Comparison of ENCODE assay signal across 1 cellular context in the genomic region with DNA sequence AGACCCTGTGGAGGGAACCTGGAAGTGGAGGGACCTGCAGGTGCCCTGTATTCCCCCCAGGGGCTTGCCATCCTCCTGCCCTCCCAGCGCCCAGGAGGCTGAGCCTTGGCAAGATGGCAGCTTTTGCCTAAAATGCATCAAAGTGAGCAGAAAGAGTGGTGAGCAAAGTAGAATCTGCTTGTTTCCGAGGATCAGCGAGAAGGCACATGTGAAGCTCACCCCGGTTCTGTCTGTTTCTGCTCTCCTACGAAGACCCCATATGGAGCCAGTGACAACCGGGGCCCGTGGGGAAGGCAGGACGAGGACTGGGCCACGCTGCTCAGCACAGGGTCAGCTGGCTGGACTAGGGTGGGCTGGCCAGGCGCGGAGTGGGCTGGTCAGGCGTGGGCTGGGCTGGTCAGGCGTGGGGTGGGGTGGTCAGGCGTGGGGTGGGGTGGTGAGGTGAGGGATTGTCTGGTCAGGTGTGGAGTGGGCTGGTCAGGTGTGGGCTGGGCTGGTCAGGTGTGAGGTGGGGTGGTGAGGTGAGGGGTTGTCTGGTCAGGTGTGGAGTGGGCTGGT.
TF ChIP-seq lines count a peak whose summit lies in the region.

No MANE protein-coding gene starts in this region.

TF ChIP-seq in WTC11, 78 proteins besides CTCF, POLR2A, EP300 and RAD21 (continued from another document):
- TF ChIP-seq ATF6 (CRISPR knock-in tag; IDR thresholded peaks at IDR 0.05): no peak
- no peak for TF ChIP-seq ZNF138 (CRISPR knock-in tag; conservative IDR thresholded peaks at IDR 0.05)
- TF ChIP-seq, protein P1, sequence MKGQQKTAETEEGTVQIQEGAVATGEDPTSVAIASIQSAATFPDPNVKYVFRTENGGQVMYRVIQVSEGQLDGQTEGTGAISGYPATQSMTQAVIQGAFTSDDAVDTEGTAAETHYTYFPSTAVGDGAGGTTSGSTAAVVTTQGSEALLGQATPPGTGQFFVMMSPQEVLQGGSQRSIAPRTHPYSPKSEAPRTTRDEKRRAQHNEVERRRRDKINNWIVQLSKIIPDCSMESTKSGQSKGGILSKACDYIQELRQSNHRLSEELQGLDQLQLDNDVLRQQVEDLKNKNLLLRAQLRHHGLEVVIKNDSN (CRISPR knock-in tag; IDR thresholded peaks at IDR 0.05): no peak
- TF ChIP-seq, protein P2, sequence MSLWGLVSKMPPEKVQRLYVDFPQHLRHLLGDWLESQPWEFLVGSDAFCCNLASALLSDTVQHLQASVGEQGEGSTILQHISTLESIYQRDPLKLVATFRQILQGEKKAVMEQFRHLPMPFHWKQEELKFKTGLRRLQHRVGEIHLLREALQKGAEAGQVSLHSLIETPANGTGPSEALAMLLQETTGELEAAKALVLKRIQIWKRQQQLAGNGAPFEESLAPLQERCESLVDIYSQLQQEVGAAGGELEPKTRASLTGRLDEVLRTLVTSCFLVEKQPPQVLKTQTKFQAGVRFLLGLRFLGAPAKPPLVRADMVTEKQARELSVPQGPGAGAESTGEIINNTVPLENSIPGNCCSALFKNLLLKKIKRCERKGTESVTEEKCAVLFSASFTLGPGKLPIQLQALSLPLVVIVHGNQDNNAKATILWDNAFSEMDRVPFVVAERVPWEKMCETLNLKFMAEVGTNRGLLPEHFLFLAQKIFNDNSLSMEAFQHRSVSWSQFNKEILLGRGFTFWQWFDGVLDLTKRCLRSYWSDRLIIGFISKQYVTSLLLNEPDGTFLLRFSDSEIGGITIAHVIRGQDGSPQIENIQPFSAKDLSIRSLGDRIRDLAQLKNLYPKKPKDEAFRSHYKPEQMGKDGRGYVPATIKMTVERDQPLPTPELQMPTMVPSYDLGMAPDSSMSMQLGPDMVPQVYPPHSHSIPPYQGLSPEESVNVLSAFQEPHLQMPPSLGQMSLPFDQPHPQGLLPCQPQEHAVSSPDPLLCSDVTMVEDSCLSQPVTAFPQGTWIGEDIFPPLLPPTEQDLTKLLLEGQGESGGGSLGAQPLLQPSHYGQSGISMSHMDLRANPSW (CRISPR knock-in tag; conservative IDR thresholded peaks at IDR 0.05; ENCODE audit: low read depth): no peak
- TF ChIP-seq, protein P3, sequence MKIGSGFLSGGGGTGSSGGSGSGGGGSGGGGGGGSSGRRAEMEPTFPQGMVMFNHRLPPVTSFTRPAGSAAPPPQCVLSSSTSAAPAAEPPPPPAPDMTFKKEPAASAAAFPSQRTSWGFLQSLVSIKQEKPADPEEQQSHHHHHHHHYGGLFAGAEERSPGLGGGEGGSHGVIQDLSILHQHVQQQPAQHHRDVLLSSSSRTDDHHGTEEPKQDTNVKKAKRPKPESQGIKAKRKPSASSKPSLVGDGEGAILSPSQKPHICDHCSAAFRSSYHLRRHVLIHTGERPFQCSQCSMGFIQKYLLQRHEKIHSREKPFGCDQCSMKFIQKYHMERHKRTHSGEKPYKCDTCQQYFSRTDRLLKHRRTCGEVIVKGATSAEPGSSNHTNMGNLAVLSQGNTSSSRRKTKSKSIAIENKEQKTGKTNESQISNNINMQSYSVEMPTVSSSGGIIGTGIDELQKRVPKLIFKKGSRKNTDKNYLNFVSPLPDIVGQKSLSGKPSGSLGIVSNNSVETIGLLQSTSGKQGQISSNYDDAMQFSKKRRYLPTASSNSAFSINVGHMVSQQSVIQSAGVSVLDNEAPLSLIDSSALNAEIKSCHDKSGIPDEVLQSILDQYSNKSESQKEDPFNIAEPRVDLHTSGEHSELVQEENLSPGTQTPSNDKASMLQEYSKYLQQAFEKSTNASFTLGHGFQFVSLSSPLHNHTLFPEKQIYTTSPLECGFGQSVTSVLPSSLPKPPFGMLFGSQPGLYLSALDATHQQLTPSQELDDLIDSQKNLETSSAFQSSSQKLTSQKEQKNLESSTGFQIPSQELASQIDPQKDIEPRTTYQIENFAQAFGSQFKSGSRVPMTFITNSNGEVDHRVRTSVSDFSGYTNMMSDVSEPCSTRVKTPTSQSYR (CRISPR knock-in tag; IDR thresholded peaks at IDR 0.05): no peak
- no peak for TF ChIP-seq E2F1 (CRISPR knock-in tag; IDR thresholded peaks at IDR 0.05)
- no peak for TF ChIP-seq CDX4 (CRISPR knock-in tag; IDR thresholded peaks at IDR 0.05; ENCODE audit: borderline replicate concordance)
- no peak for TF ChIP-seq PRRX2 (CRISPR knock-in tag; IDR thresholded peaks at IDR 0.05)
- no peak for TF ChIP-seq MYBL2 (CRISPR knock-in tag; IDR thresholded peaks at IDR 0.05)
- TF ChIP-seq, protein P4, sequence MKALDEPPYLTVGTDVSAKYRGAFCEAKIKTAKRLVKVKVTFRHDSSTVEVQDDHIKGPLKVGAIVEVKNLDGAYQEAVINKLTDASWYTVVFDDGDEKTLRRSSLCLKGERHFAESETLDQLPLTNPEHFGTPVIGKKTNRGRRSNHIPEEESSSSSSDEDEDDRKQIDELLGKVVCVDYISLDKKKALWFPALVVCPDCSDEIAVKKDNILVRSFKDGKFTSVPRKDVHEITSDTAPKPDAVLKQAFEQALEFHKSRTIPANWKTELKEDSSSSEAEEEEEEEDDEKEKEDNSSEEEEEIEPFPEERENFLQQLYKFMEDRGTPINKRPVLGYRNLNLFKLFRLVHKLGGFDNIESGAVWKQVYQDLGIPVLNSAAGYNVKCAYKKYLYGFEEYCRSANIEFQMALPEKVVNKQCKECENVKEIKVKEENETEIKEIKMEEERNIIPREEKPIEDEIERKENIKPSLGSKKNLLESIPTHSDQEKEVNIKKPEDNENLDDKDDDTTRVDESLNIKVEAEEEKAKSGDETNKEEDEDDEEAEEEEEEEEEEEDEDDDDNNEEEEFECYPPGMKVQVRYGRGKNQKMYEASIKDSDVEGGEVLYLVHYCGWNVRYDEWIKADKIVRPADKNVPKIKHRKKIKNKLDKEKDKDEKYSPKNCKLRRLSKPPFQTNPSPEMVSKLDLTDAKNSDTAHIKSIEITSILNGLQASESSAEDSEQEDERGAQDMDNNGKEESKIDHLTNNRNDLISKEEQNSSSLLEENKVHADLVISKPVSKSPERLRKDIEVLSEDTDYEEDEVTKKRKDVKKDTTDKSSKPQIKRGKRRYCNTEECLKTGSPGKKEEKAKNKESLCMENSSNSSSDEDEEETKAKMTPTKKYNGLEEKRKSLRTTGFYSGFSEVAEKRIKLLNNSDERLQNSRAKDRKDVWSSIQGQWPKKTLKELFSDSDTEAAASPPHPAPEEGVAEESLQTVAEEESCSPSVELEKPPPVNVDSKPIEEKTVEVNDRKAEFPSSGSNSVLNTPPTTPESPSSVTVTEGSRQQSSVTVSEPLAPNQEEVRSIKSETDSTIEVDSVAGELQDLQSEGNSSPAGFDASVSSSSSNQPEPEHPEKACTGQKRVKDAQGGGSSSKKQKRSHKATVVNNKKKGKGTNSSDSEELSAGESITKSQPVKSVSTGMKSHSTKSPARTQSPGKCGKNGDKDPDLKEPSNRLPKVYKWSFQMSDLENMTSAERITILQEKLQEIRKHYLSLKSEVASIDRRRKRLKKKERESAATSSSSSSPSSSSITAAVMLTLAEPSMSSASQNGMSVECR (CRISPR knock-in tag; IDR thresholded peaks at IDR 0.05; ENCODE audit: borderline replicate concordance): no peak
- no peak for TF ChIP-seq IRF1 (CRISPR knock-in tag; IDR thresholded peaks at IDR 0.05)
- TF ChIP-seq SOX15 (CRISPR knock-in tag; IDR thresholded peaks at IDR 0.05): no peak
- TF ChIP-seq ZNF396 (CRISPR knock-in tag; IDR thresholded peaks at IDR 0.05; ENCODE audit: borderline replicate concordance): no peak
- no peak for TF ChIP-seq ZNF232 (CRISPR knock-in tag; IDR thresholded peaks at IDR 0.05)
- TF ChIP-seq, protein P5, sequence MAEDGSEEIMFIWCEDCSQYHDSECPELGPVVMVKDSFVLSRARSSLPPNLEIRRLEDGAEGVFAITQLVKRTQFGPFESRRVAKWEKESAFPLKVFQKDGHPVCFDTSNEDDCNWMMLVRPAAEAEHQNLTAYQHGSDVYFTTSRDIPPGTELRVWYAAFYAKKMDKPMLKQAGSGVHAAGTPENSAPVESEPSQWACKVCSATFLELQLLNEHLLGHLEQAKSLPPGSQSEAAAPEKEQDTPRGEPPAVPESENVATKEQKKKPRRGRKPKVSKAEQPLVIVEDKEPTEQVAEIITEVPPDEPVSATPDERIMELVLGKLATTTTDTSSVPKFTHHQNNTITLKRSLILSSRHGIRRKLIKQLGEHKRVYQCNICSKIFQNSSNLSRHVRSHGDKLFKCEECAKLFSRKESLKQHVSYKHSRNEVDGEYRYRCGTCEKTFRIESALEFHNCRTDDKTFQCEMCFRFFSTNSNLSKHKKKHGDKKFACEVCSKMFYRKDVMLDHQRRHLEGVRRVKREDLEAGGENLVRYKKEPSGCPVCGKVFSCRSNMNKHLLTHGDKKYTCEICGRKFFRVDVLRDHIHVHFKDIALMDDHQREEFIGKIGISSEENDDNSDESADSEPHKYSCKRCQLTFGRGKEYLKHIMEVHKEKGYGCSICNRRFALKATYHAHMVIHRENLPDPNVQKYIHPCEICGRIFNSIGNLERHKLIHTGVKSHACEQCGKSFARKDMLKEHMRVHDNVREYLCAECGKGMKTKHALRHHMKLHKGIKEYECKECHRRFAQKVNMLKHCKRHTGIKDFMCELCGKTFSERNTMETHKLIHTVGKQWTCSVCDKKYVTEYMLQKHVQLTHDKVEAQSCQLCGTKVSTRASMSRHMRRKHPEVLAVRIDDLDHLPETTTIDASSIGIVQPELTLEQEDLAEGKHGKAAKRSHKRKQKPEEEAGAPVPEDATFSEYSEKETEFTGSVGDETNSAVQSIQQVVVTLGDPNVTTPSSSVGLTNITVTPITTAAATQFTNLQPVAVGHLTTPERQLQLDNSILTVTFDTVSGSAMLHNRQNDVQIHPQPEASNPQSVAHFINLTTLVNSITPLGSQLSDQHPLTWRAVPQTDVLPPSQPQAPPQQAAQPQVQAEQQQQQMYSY (CRISPR knock-in tag; IDR thresholded peaks at IDR 0.05): no peak
- TF ChIP-seq TEAD4 (CRISPR knock-in tag; IDR thresholded peaks at IDR 0.05): no peak
